ENCODE assay signal across 20 cellular contexts in genomic region chr20:33601861-33602260, GRCh38.
"Had no signal": no experiment of that assay in that cellular context is flagged by ENCODE, and none has a peak within 500 bp of the region (broad histone marks: within the 10 kb centered on the region; RNA-seq: fewer than 3 reads in every experiment).

No MANE protein-coding gene starts in this region.

- DNase-seq: activated CD4-positive, alpha-beta T cell treated with anti-CD3 and anti-CD28 coated beads for 36 hours; activated CD4-positive, alpha-beta T cell treated with anti-CD3 and anti-CD28 coated beads, Interleukin-2, amount 50 U/mL, for 48 hours; activated effector memory CD4-positive, alpha-beta T cell treated with Interleukin-2 at 50 U/mL for 16 hours; activated naive CD4-positive, alpha-beta T cell treated with anti-CD3 and anti-CD28 coated beads, Interleukin-2, amount 50 U/mL, for 16 hours; activated T-cell treated with anti-CD3 and anti-CD28 coated beads for 4 hours; aorta; dermis blood vessel endothelial cell; effector memory CD4-positive, alpha-beta T cell; gastrocnemius medialis; heart left ventricle; kidney; sigmoid colon; stimulated activated CD4-positive, alpha-beta T cell treated with anti-CD3 and anti-CD28 coated beads, Interleukin-4, amount 100 ng/mL, for 4 hours; stimulated activated naive B cell treated with anti-CD40 and anti-IgM and Interleukin-4, amounts not matched to agents 10 μg/mL and 1 μg/mL and 100 μg/mL, for 72 hours; tibial artery had no signal

- H3K4me3 Mint-ChIP-seq: activated CD4-positive, alpha-beta T cell treated with anti-CD3 and anti-CD28 coated beads for 36 hours; mesothelial cell of epicardium; nephron; T-helper 2 cell treated with Interferon-gamma antibody and Interleukin-4, amounts not matched to agents 5 μg/mL and 100 μg/mL, for 36 hours had no signal

- H3K9me3 Mint-ChIP-seq: mesothelial cell of epicardium; nephron; stimulated activated naive B cell treated with anti-CD40 and anti-IgM and Interleukin-4, amounts not matched to agents 10 μg/mL and 1 μg/mL and 100 μg/mL, for 72 hours; T-helper 2 cell treated with Interferon-gamma antibody and Interleukin-4, amounts not matched to agents 5 μg/mL and 100 μg/mL, for 36 hours had no signal

- H3K27ac Mint-ChIP-seq: mesothelial cell of epicardium; nephron; T-helper 2 cell treated with Interferon-gamma antibody and Interleukin-4, amounts not matched to agents 5 μg/mL and 100 μg/mL, for 36 hours had no signal

- H3K4me1 Mint-ChIP-seq: mesothelial cell of epicardium, nephron had no signal

- ATAC-seq: activated CD4-positive, alpha-beta T cell treated with anti-CD3 and anti-CD28 coated beads for 36 hours; gastrocnemius medialis; heart left ventricle; left lobe of liver; stimulated activated naive B cell treated with anti-CD40 and anti-IgM and Interleukin-4, amounts not matched to agents 10 μg/mL and 1 μg/mL and 100 μg/mL, for 72 hours had no signal

- H3K4me3 ChIP-seq: gastrocnemius medialis, heart left ventricle, lung, sigmoid colon, tibial artery had no signal

- H3K27me3 Mint-ChIP-seq: activated CD4-positive, alpha-beta T cell treated with anti-CD3 and anti-CD28 coated beads for 36 hours; stimulated activated naive B cell treated with anti-CD40 and anti-IgM and Interleukin-4, amounts not matched to agents 10 μg/mL and 1 μg/mL and 100 μg/mL, for 72 hours had no signal
